24 cellular contexts compared by ENCODE assay signal in genomic region chr1:228125185-228125584, GRCh38. TPM values are rescaled to one million over a fixed set of nuclear protein-coding genes. Genes with fewer than 3 reads are reported as not detected.
A peak's percentile ranks its signal among the peaks of the same experiment; 100 is the strongest.
DNase-seq lines count a peak whose midpoint lies in the region; ATAC-seq, FAIRE-seq and TF ChIP-seq lines count a peak whose summit lies in the region.
"Had no signal": no experiment of that assay in that cellular context is flagged by ENCODE, and none has a peak within 500 bp of the region (broad histone marks: within the 10 kb centered on the region; RNA-seq: fewer than 3 reads in every experiment).

No MANE protein-coding gene starts in this region.

- peak overlapping the region in 1 of 10 donors; percentile 12 for H3K27ac Mint-ChIP-seq in naive thymus-derived CD8-positive, alpha-beta T cell
- H3K27ac Mint-ChIP-seq: CD4-positive, alpha-beta T cell; CD8-positive, alpha-beta memory T cell had no signal

- H3K9me3 Mint-ChIP-seq in naive thymus-derived CD8-positive, alpha-beta T cell: no peaks in the 10 kb centered on the region
- H3K9me3 Mint-ChIP-seq: CD14-positive monocyte; CD4-positive, alpha-beta T cell; CD8-positive, alpha-beta memory T cell had no signal

- no peaks in the 10 kb centered on the region for H3K9me3 ChIP-seq in PC-9 (ENCODE audit: insufficient read depth, low read depth)
- H3K9me3 ChIP-seq: A549, BE2C had no signal

- no peak overlapping the region for H3K27ac ChIP-seq in PC-9
- H3K27ac ChIP-seq: A549; BLaER1 treated with 17β-estradiol and CSF1 and Interleukin-3, amounts not matched to agents 10 nM and 100 nM; GM23248 had no signal

- DNase-seq in GM12891 (ENCODE audit: insufficient read length, low spot score) (no peak), PC-9 (no peak), fibroblast of villous mesenchyme (ENCODE audit: low read depth) (peak; percentile 47), midbrain (lab: John Stamatoyannopoulos, UW) (no peak)
- no peak for DNase-seq in naive thymus-derived CD8-positive, alpha-beta T cell
- DNase-seq: 8988T; ACHN; AML-193; BE2C; CD4-positive, alpha-beta T cell; CD8-positive, alpha-beta memory T cell; DMS 273 treated with DMSO at 0.1 percent for 48 hours; DMS79; GF-D8; GM23248; H7; HCEC 1CT had no signal

- no peak overlapping the region for H3K4me2 ChIP-seq in PC-9
- H3K4me2 ChIP-seq: A549; BLaER1 treated with 17β-estradiol and CSF1 and Interleukin-3, amounts not matched to agents 10 nM and 100 nM had no signal

- H3K9me2 ChIP-seq in PC-9 (ENCODE audit: insufficient read depth): no peaks in the 10 kb centered on the region

- POLR2A ChIA-PET in PC-9 (lab: Charles Lee; ENCODE audit: unreplicated experiment): no interaction called here
- POLR2A ChIA-PET in naive thymus-derived CD8-positive, alpha-beta T cell (lab: Charles Lee): interaction anchor here (1.1 kb wide), 1 partner anchor 16 kb away, joined by 3 read pairs; no protein-coding TSS in a partner anchor

- H3K27me3 ChIP-seq in PC-9 (ENCODE audit: insufficient read depth, low read depth): no peaks in the 10 kb centered on the region
- H3K27me3 ChIP-seq: BE2C; BLaER1 treated with 17β-estradiol and CSF1 and Interleukin-3, amounts not matched to agents 10 nM and 100 nM had no signal

- TF ChIP-seq CTCF in PC-9 (conservative IDR thresholded peaks at IDR 0.05): no peak
- TF ChIP-seq CTCF in fibroblast of villous mesenchyme (IDR thresholded peaks at IDR 0.05; ENCODE audit: insufficient read depth, low read depth, low read length): no peak

- H3K4me3 ChIP-seq in PC-9: no peak overlapping the region
- H3K4me3 ChIP-seq in fibroblast of villous mesenchyme (ENCODE audit: low read depth, low read length): no peak overlapping the region
- H3K4me3 ChIP-seq: A549; BLaER1 treated with 17β-estradiol and CSF1 and Interleukin-3, amounts not matched to agents 10 nM and 100 nM; GM23248 had no signal

- H3K27me3 Mint-ChIP-seq in naive thymus-derived CD8-positive, alpha-beta T cell: peaks cover 5 to 24% (median 7%) of the 10 kb centered on the region in 5 donors

- no peak overlapping the region for H3K4me3 Mint-ChIP-seq in naive thymus-derived CD8-positive, alpha-beta T cell
- H3K4me3 Mint-ChIP-seq: CD4-positive, alpha-beta T cell; CD8-positive, alpha-beta memory T cell had no signal

- BruUV-seq in PC-9 (replicated peaks; lab: Mats Ljungman, UMichigan): no TSS peak

- FAIRE-seq in GM12891 (lab: Jason Lieb, UNC): peak; percentile 38
- FAIRE-seq: A549, D721Med, GM18507, H1 had no signal

- ATAC-seq in naive thymus-derived CD8-positive, alpha-beta T cell: no peak
- ATAC-seq in GM21447 (IDR thresholded peaks at IDR 0.05; ENCODE audit: unreplicated experiment): no peak
- ATAC-seq: A549 had no signal

- H3F3A ChIP-seq in PC-9 (ENCODE audit: insufficient read depth, low read depth): no peaks in the 10 kb centered on the region

- no peaks in the 10 kb centered on the region for H3K79me2 ChIP-seq in PC-9 (ENCODE audit: low read depth)

- intact Hi-C loops in PC-9 (cut with micrococcal nuclease; ENCODE audit: unreplicated experiment): no loop called here

- 0 out of 2 replicates have a peak overlapping the region, but pooled peaks have one; percentile 29 for H2AFZ ChIP-seq in PC-9
- H2AFZ ChIP-seq: GM23248 had no signal

- H3K36me3 Mint-ChIP-seq in naive thymus-derived CD8-positive, alpha-beta T cell: no peaks in the 10 kb centered on the region
- H3K36me3 Mint-ChIP-seq: CD14-positive monocyte; CD8-positive, alpha-beta memory T cell had no signal

- no peaks in the 10 kb centered on the region for H3K4me1 ChIP-seq in PC-9 (replicated peaks; ENCODE audit: insufficient read depth)
- H3K4me1 ChIP-seq: A549; BE2C; BLaER1 treated with 17β-estradiol and CSF1 and Interleukin-3, amounts not matched to agents 10 nM and 100 nM had no signal

- peaks cover 0 to 7% (median 1%) of the 10 kb centered on the region in 4 donors for H3K4me1 Mint-ChIP-seq in naive thymus-derived CD8-positive, alpha-beta T cell
- H3K4me1 Mint-ChIP-seq: CD8-positive, alpha-beta memory T cell had no signal

- TF ChIP-seq POLR2A in GM12891 (IDR thresholded peaks at IDR 0.05; ENCODE audit: low read depth, low read length): no peak

- CTCF ChIA-PET in PC-9 (lab: Charles Lee): no interaction called here

- H4K20me1 ChIP-seq in PC-9 (ENCODE audit: insufficient read depth): no peaks in the 10 kb centered on the region
- H4K20me1 ChIP-seq: BLaER1 treated with 17β-estradiol and CSF1 and Interleukin-3, amounts not matched to agents 10 nM and 100 nM had no signal

- no peaks in the 10 kb centered on the region for H3K36me3 ChIP-seq in PC-9 (ENCODE audit: low read depth)
- H3K36me3 ChIP-seq: BE2C; BLaER1 treated with 17β-estradiol and CSF1 and Interleukin-3, amounts not matched to agents 10 nM and 100 nM had no signal

TF ChIP-seq in GM12891, 5 proteins besides CTCF, POLR2A, EP300 and RAD21:
- no peak for TF ChIP-seq POU2F2 (IDR thresholded peaks at IDR 0.05; ENCODE audit: low read depth, low read length)
- TF ChIP-seq SPI1 (IDR thresholded peaks at IDR 0.05; ENCODE audit: low read depth, low read length): no peak
- TF ChIP-seq TAF1 (IDR thresholded peaks at IDR 0.05; ENCODE audit: low read depth, low read length): no peak
- TF ChIP-seq POLR2AphosphoS5 (IDR thresholded peaks at IDR 0.05; ENCODE audit: low read depth, low read length): no peak
- no peak for TF ChIP-seq PAX5 (IDR thresholded peaks at IDR 0.05; ENCODE audit: insufficient read depth, low read length, severe bottlenecking)

RNA-seq across cellular contexts. Expression of gene GUK1, which starts 14.9 kb away (rescaled TPM):
- polyA plus RNA-seq in GM12891 (2012; ENCODE audit: low read depth, missing spikeins): 202 TPM
- total RNA-seq in PC-9 (2021) (239 and 278 TPM in 2 replicates), fibroblast of villous mesenchyme (367 and 380 TPM in 2 replicates)
- total RNA-seq in naive thymus-derived CD8-positive, alpha-beta T cell: 100 to 1,000 TPM; 189 to 202 TPM
- polyA plus RNA-seq in naive thymus-derived CD8-positive, alpha-beta T cell: 100 to 1,000 TPM; 369 to 466 (median 374) TPM

RNA-seq across cellular contexts. Expression of gene MRPL55, which starts 16.1 kb away (rescaled TPM):
- polyA plus RNA-seq in GM12891 (2012; ENCODE audit: low read depth, missing spikeins): 46.6 TPM
- total RNA-seq in PC-9 (2021): 81.0 and 84.4 TPM in 2 replicates
- total RNA-seq in fibroblast of villous mesenchyme: 39.3 and 48.0 TPM in 2 replicates
- 10 to 100 TPM; 61.9 to 64.8 TPM for total RNA-seq in naive thymus-derived CD8-positive, alpha-beta T cell
- polyA plus RNA-seq in naive thymus-derived CD8-positive, alpha-beta T cell: 100 to 1,000 TPM in 2 of 3 donors, 10 to 100 TPM in 1; 96.9 to 130 (median 103) TPM

RNA-seq across cellular contexts. Expression of gene C1orf35, which starts 22.1 kb away (rescaled TPM):
- 12.0 TPM for polyA plus RNA-seq in GM12891 (2012; ENCODE audit: low read depth, missing spikeins)
- total RNA-seq in PC-9 (2021) (26.4 and 37.6 TPM in 2 replicates), fibroblast of villous mesenchyme (5.6 and 5.8 TPM in 2 replicates)
- total RNA-seq in naive thymus-derived CD8-positive, alpha-beta T cell: 10 to 100 TPM; 26.0 to 28.1 TPM
- polyA plus RNA-seq in naive thymus-derived CD8-positive, alpha-beta T cell: 10 to 100 TPM; 12.9 to 25.6 (median 20.0) TPM

RNA-seq across cellular contexts. Expression of gene GJC2, which starts 24.5 kb away (rescaled TPM):
- 0.15 TPM for polyA plus RNA-seq in GM12891 (2012; ENCODE audit: low read depth, missing spikeins)
- total RNA-seq in PC-9 (2021) (2.1 and 3.4 TPM in 2 replicates), fibroblast of villous mesenchyme (2.6 and 3.9 TPM in 2 replicates)
- total RNA-seq in naive thymus-derived CD8-positive, alpha-beta T cell: 1 to 10 TPM; 2.6 to 2.8 TPM
- under 1 TPM in 2 of 3 donors, not detected in 1; 0.16 to 0.22 TPM for polyA plus RNA-seq in naive thymus-derived CD8-positive, alpha-beta T cell
- polyA plus RNA-seq: CD14-positive monocyte; CD8-positive, alpha-beta memory T cell had no signal

RNA-seq across cellular contexts. Expression of gene IBA57, which starts 40.4 kb away (rescaled TPM):
- 3.2 TPM for polyA plus RNA-seq in GM12891 (2012; ENCODE audit: low read depth, missing spikeins)
- total RNA-seq in PC-9 (2021) (7.8 and 13.8 TPM in 2 replicates), fibroblast of villous mesenchyme (3.5 and 4.3 TPM in 2 replicates)
- total RNA-seq in naive thymus-derived CD8-positive, alpha-beta T cell: 10 to 100 TPM; 11.0 to 12.3 TPM
- 1 to 10 TPM; 3.3 to 4.2 (median 3.4) TPM for polyA plus RNA-seq in naive thymus-derived CD8-positive, alpha-beta T cell
